8 cellular contexts compared by ENCODE assay signal in genomic region chr12:49568442-49568776, GRCh38. TPM values are rescaled to one million over a fixed set of nuclear protein-coding genes. Genes with fewer than 3 reads are reported as not detected.
DNase-seq lines count a peak whose midpoint lies in the region; ATAC-seq, FAIRE-seq and TF ChIP-seq lines count a peak whose summit lies in the region.

No MANE protein-coding gene starts in this region.

- H3K9me3 Mint-ChIP-seq in activated CD8-positive, alpha-beta T cell treated with anti-CD3 and anti-CD28 coated beads, Interleukin-2, amount 10 ng/mL, durations not matched to agents 7 days and 5 days (ENCODE audit: insufficient read depth), result no peaks in the 10 kb centered on the region
- no peaks in the 10 kb centered on the region for H3K9me3 Mint-ChIP-seq in immature natural killer cell

- 0% methylated on average over 13 of the region's 13 CpGs for WGBS in suprapubic skin

- peak overlapping the region; percentile 98 for H3K27ac Mint-ChIP-seq in activated CD8-positive, alpha-beta T cell treated with anti-CD3 and anti-CD28 coated beads, Interleukin-2, amount 10 ng/mL, durations not matched to agents 7 days and 5 days
- peak overlapping the region; percentile 92 to 100 (median 98) for H3K27ac Mint-ChIP-seq in immature natural killer cell

- H3K36me3 ChIP-seq in suprapubic skin, result peaks cover 23% of the 10 kb centered on the region

- H3K27me3 ChIP-seq in suprapubic skin, result no peaks in the 10 kb centered on the region

- H3K27me3 Mint-ChIP-seq in activated CD8-positive, alpha-beta T cell treated with anti-CD3 and anti-CD28 coated beads, Interleukin-2, amount 10 ng/mL, durations not matched to agents 7 days and 5 days (ENCODE audit: low read depth), result no peaks in the 10 kb centered on the region
- peaks cover 6 to 11% (median 8%) of the 10 kb centered on the region in 3 donors for H3K27me3 Mint-ChIP-seq in immature natural killer cell (ENCODE audit: low read depth in 3 of 3)

- peaks cover 30% of the 10 kb centered on the region for H3K4me1 ChIP-seq in suprapubic skin

- H3K4me3 ChIP-seq in suprapubic skin, result peak overlapping the region; percentile 80

- no peak for FAIRE-seq in H54 (lab: Jason Lieb, UNC)

- CTCF ChIA-PET in activated CD8-positive, alpha-beta T cell treated with anti-CD3 and anti-CD28 coated beads, Interleukin-2, amount 10 ng/mL, durations not matched to agents 7 days and 5 days (lab: Charles Lee), result interaction anchor here (0.6 to 4.4 kb wide), 2 partner anchors 12 to 210 kb away, joined by 4 to 41 read pairs; no protein-coding TSS in a partner anchor

- H3K4me1 Mint-ChIP-seq in activated CD8-positive, alpha-beta T cell treated with anti-CD3 and anti-CD28 coated beads, Interleukin-2, amount 10 ng/mL, durations not matched to agents 7 days and 5 days (ENCODE audit: low read depth), result peaks cover 64% of the 10 kb centered on the region
- H3K4me1 Mint-ChIP-seq in immature natural killer cell, result peaks cover 55 to 69% of the 10 kb centered on the region in 2 donors

- no peak for TF ChIP-seq EP300 in suprapubic skin (IDR thresholded peaks at IDR 0.05)

- peak overlapping the region; percentile 87 for H3K27ac ChIP-seq in suprapubic skin

- ATAC-seq in GM19023 (IDR thresholded peaks at IDR 0.05; ENCODE audit: unreplicated experiment) (peak; percentile 27), HG02981 (IDR thresholded peaks at IDR 0.05; ENCODE audit: unreplicated experiment) (peak; percentile 19), HG03469 (IDR thresholded peaks at IDR 0.05; ENCODE audit: unreplicated experiment) (no peak)
- peak; percentile 31 for ATAC-seq in activated CD8-positive, alpha-beta T cell treated with anti-CD3 and anti-CD28 coated beads, Interleukin-2, amount 10 ng/mL, durations not matched to agents 7 days and 5 days

- POLR2A ChIA-PET in activated CD8-positive, alpha-beta T cell treated with anti-CD3 and anti-CD28 coated beads, Interleukin-2, amount 10 ng/mL, durations not matched to agents 7 days and 5 days (lab: Charles Lee), result no interaction called here

- TF ChIP-seq POLR2A in suprapubic skin (IDR thresholded peaks at IDR 0.05) (no peak), H54 (IDR thresholded peaks at IDR 0.05; ENCODE audit: low read depth, low read length) (no peak)

- no peak for DNase-seq in activated CD8-positive, alpha-beta T cell treated with anti-CD3 and anti-CD28 coated beads, Interleukin-2, amount 10 ng/mL, durations not matched to agents 7 days and 5 days
- DNase-seq in immature natural killer cell (no peak), suprapubic skin (ENCODE audit: low spot score in 2 of 2) (no peak), H54 (ENCODE audit: insufficient read length, low spot score) (no peak), DMS114 treated with DMSO at 0.1 percent for 48 hours (lab: John Stamatoyannopoulos, UW; ENCODE audit: unreplicated experiment) (no peak)

- peak overlapping the region; percentile 94 for H3K4me3 Mint-ChIP-seq in activated CD8-positive, alpha-beta T cell treated with anti-CD3 and anti-CD28 coated beads, Interleukin-2, amount 10 ng/mL, durations not matched to agents 7 days and 5 days
- peak overlapping the region; percentile 97 to 100 (median 99) for H3K4me3 Mint-ChIP-seq in immature natural killer cell

- no peak for TF ChIP-seq CTCF in suprapubic skin (IDR thresholded peaks at IDR 0.05)

- peaks cover 22% of the 10 kb centered on the region for H3K36me3 Mint-ChIP-seq in activated CD8-positive, alpha-beta T cell treated with anti-CD3 and anti-CD28 coated beads, Interleukin-2, amount 10 ng/mL, durations not matched to agents 7 days and 5 days (ENCODE audit: low read depth)
- peaks cover 0 to 8% (median 0%) of the 10 kb centered on the region in 3 donors for H3K36me3 Mint-ChIP-seq in immature natural killer cell

- H3K9me3 ChIP-seq in suprapubic skin, result no peaks in the 10 kb centered on the region

RNA-seq across cellular contexts. Expression of gene MCRS1, which starts 0.5 kb away (rescaled TPM):
- total RNA-seq in activated CD8-positive, alpha-beta T cell treated with anti-CD3 and anti-CD28 coated beads, Interleukin-2, amount 10 ng/mL, durations not matched to agents 7 days and 5 days, result 10 to 100 TPM; 85.9 to 86.1 TPM
- 100 to 1,000 TPM in 1 of 3 donors, 10 to 100 TPM in 2; 76.3 to 101 (median 88.2) TPM for polyA plus RNA-seq in immature natural killer cell
- total RNA-seq in suprapubic skin, result 10 to 100 TPM; 42.4 to 73.6 (median 61.1) TPM

RNA-seq across cellular contexts. Expression of gene KCNH3, which starts 29.6 kb away (rescaled TPM):
- total RNA-seq in activated CD8-positive, alpha-beta T cell treated with anti-CD3 and anti-CD28 coated beads, Interleukin-2, amount 10 ng/mL, durations not matched to agents 7 days and 5 days, result 1 to 10 TPM; 5.1 to 5.3 TPM
- polyA plus RNA-seq in immature natural killer cell, result 1 to 10 TPM in 1 of 3 donors, under 1 TPM in 1, not detected in 1; 0.96 to 1.1 TPM
- total RNA-seq in suprapubic skin, result 1 to 10 TPM in 1 of 4 donors, under 1 TPM in 3; 0.15 to 1.0 (median 0.43) TPM

RNA-seq across cellular contexts. Expression of gene FAM186B, which starts 37.0 kb away (rescaled TPM):
- under 1 TPM; 0.18 to 0.21 TPM for total RNA-seq in activated CD8-positive, alpha-beta T cell treated with anti-CD3 and anti-CD28 coated beads, Interleukin-2, amount 10 ng/mL, durations not matched to agents 7 days and 5 days
- not detected for polyA plus RNA-seq in immature natural killer cell
- 1 to 10 TPM in 2 of 4 donors, under 1 TPM in 1, not detected in 1; 0.44 to 1.9 (median 1.1) TPM for total RNA-seq in suprapubic skin

RNA-seq across cellular contexts. Expression of gene PRPF40B, which starts 55.0 kb away (rescaled TPM):
- total RNA-seq in activated CD8-positive, alpha-beta T cell treated with anti-CD3 and anti-CD28 coated beads, Interleukin-2, amount 10 ng/mL, durations not matched to agents 7 days and 5 days, result 10 to 100 TPM; 14.4 to 14.6 TPM
- 1 to 10 TPM; 2.4 to 3.2 (median 2.8) TPM for polyA plus RNA-seq in immature natural killer cell
- 10 to 100 TPM; 10.1 to 38.9 (median 15.4) TPM for total RNA-seq in suprapubic skin
